ENCODE assay signal across 1 cellular context in genomic region chr13:42259515-42259914, GRCh38.
TF ChIP-seq lines count a peak whose summit lies in the region.

No MANE protein-coding gene starts in this region.

TF ChIP-seq in K562, 482 proteins besides CTCF, POLR2A, EP300 and RAD21 (continued from another document and continues in another):
- no peak for TF ChIP-seq ZNF512 (tag; IDR thresholded peaks at IDR 0.05)
- no peak for TF ChIP-seq ARID4B (CRISPR knock-in tag; IDR thresholded peaks at IDR 0.05)
- TF ChIP-seq GTF3C2 (IDR thresholded peaks at IDR 0.05; ENCODE audit: borderline replicate concordance, extremely low read depth, insufficient read length) = no peak
- peak; percentile 76 for TF ChIP-seq LEF1 (IDR thresholded peaks at IDR 0.05)
- no peak for TF ChIP-seq ZNF347 (CRISPR knock-in tag; IDR thresholded peaks at IDR 0.05; ENCODE audit: low read depth)
- TF ChIP-seq ZNF280A (IDR thresholded peaks at IDR 0.05; ENCODE audit: low read depth, partially characterized antibody) = no peak
- no peak for TF ChIP-seq FOS (IDR thresholded peaks at IDR 0.05; ENCODE audit: extremely low read depth, insufficient read length)
- TF ChIP-seq SFPQ (IDR thresholded peaks at IDR 0.05; ENCODE audit: low read depth, low read length) = no peak
- TF ChIP-seq ATF1 (CRISPR knock-in tag; IDR thresholded peaks at IDR 0.05) = no peak
- peak; percentile 22; the same call in 1 of the 2 replicates for TF ChIP-seq ATF1 (tag; IDR thresholded peaks at IDR 0.05)
- no peak for TF ChIP-seq THAP12 (CRISPR knock-in tag; IDR thresholded peaks at IDR 0.05)
- TF ChIP-seq HDAC8 (tag; IDR thresholded peaks at IDR 0.05) = no peak
- TF ChIP-seq RFX1 (IDR thresholded peaks at IDR 0.05) = no peak
- no peak for TF ChIP-seq KLF10 (CRISPR knock-in tag; IDR thresholded peaks at IDR 0.05)
- no peak for TF ChIP-seq ZBTB34 (CRISPR knock-in tag; IDR thresholded peaks at IDR 0.05)
- TF ChIP-seq ZNF398 (CRISPR knock-in tag; IDR thresholded peaks at IDR 0.05) = no peak
- TF ChIP-seq HDAC3 (IDR thresholded peaks at IDR 0.05; ENCODE audit: borderline replicate concordance, partially characterized antibody) = no peak
- TF ChIP-seq IRF9 (tag; IDR thresholded peaks at IDR 0.05) = no peak
- no peak for TF ChIP-seq NCOA4 (IDR thresholded peaks at IDR 0.05; ENCODE audit: partially characterized antibody)
- no peak for TF ChIP-seq ZNF263 (CRISPR knock-in tag; IDR thresholded peaks at IDR 0.05; ENCODE audit: borderline replicate concordance)
- TF ChIP-seq SAFB (IDR thresholded peaks at IDR 0.05; ENCODE audit: borderline replicate concordance, low read depth, low read length) = no peak
- no peak for TF ChIP-seq HDGF (IDR thresholded peaks at IDR 0.05)
- TF ChIP-seq ZBTB7A (IDR thresholded peaks at IDR 0.05; ENCODE audit: borderline replicate concordance, control insufficient read depth, low read depth, low read length) = no peak
- no peak for TF ChIP-seq ZBTB9 (CRISPR knock-in tag; IDR thresholded peaks at IDR 0.05)
- no peak for TF ChIP-seq BRF1 (IDR thresholded peaks at IDR 0.05; ENCODE audit: borderline replicate concordance, extremely low read depth, insufficient read length)
- TF ChIP-seq KLF16 (IDR thresholded peaks at IDR 0.05) = peak; percentile 48; the same call in 1 of the 2 replicates
- TF ChIP-seq PKNOX1 (IDR thresholded peaks at IDR 0.05) = 0 out of 2 replicates have a peak, but pooled peaks have one; percentile 30
- TF ChIP-seq MBD1 (CRISPR knock-in tag; IDR thresholded peaks at IDR 0.05) = no peak
- peak; percentile 94 for TF ChIP-seq STAT5A (IDR thresholded peaks at IDR 0.05; ENCODE audit: borderline replicate concordance, low read length)
